In genomic region chr11:134941936-134942600, GRCh38 we compare ENCODE assay signal across 8 cellular contexts.
DNase-seq lines count a peak whose midpoint lies in the region; ATAC-seq, FAIRE-seq and TF ChIP-seq lines count a peak whose summit lies in the region.
"Not testable (repeated sequence)": the region's sequence is repeated elsewhere in the genome, so short reads cannot be mapped to it uniquely, and the experiment has no call there.

No MANE protein-coding gene starts in this region.

- FAIRE-seq in urothelium cell line (lab: Jason Lieb, UNC): peak; percentile 61

- H3K27me3 ChIP-seq in IMR-90 (ENCODE audit: control insufficient read depth, insufficient read depth, low read length); dorsolateral prefrontal cortex; lower lobe of right lung (ENCODE audit: low read depth): not testable (repeated sequence)

- H2AK9ac ChIP-seq in IMR-90 (replicated peaks; ENCODE audit: low read depth, low read length, poor library complexity): not testable (repeated sequence)

- H2BK20ac ChIP-seq in IMR-90 (ENCODE audit: low read depth, low read length): not testable (repeated sequence)

- not testable (repeated sequence) for TF ChIP-seq POLR2A in IMR-90 (IDR thresholded peaks at IDR 0.05; ENCODE audit: low read depth, low read length)

- not testable (repeated sequence) for H3K9ac ChIP-seq in IMR-90 (ENCODE audit: low read depth, low read length)

- not testable (repeated sequence) for H3K36me3 Mint-ChIP-seq in glutamatergic neuron (ENCODE audit: unreplicated experiment)

- peak overlapping the region; percentile 38 for H3K27ac Mint-ChIP-seq in glutamatergic neuron (ENCODE audit: unreplicated experiment)

- not testable (repeated sequence) for H3K4me3 Mint-ChIP-seq in glutamatergic neuron (ENCODE audit: unreplicated experiment)

- H3K27ac ChIP-seq in IMR-90 (ENCODE audit: insufficient read depth, low read length); dorsolateral prefrontal cortex; lower lobe of right lung: not testable (repeated sequence)

- not testable (repeated sequence) for H3K4me1 ChIP-seq in IMR-90 (ENCODE audit: control insufficient read depth, insufficient read depth, low read length); lower lobe of right lung

- POLR2A ChIA-PET in IMR-90 (lab: Charles Lee; ENCODE audit: unreplicated experiment): not testable (repeated sequence)

- not testable (repeated sequence) for H3K14ac ChIP-seq in IMR-90 (replicated peaks; ENCODE audit: low read depth, low read length)

- H3K4me3 ChIP-seq in IMR-90 (ENCODE audit: insufficient read depth, low read depth, low read length); dorsolateral prefrontal cortex; lower lobe of right lung; retinal pigment epithelial cell (ENCODE audit: low read length): not testable (repeated sequence)

- dilution Hi-C loops in IMR-90 (cut with HindIII; ENCODE audit: low sequenced_read_pairs, unreplicated experiment): not testable (repeated sequence)

- CTCF ChIA-PET in IMR-90 (lab: Yijun Ruan, JAX): not testable (repeated sequence)

- H3K4me1 Mint-ChIP-seq in glutamatergic neuron (ENCODE audit: low read depth, unreplicated experiment): peaks cover 21% of the 10 kb centered on the region

- DNase-seq in AG20443 (ENCODE audit: low spot score) (peak; percentile 31), IMR-90 (peak; percentile 7), dorsolateral prefrontal cortex (peak in 4 of 10 donors; percentile 23 to 62 (median 48)), glutamatergic neuron (peak; percentile 72), urothelium cell line (ENCODE audit: low spot score) (peak; percentile 13)
- DNase-seq in activated CD4-positive, alpha-beta T cell treated with anti-CD3 and anti-CD28 coated beads for 48 hours: peak; percentile 13
- not testable (repeated sequence) for DNase-seq in lower lobe of right lung; retinal pigment epithelial cell (ENCODE audit: low read depth)

- H3K56ac ChIP-seq in IMR-90 (ENCODE audit: extremely low read depth, insufficient read depth, low read length): not testable (repeated sequence)

- H3K18ac ChIP-seq in IMR-90 (ENCODE audit: low read depth, low read length): not testable (repeated sequence)

- H3K4me2 ChIP-seq in IMR-90 (ENCODE audit: low read depth, low read length): not testable (repeated sequence)

- not testable (repeated sequence) for H3K27me3 Mint-ChIP-seq in glutamatergic neuron (ENCODE audit: unreplicated experiment)

- H3K23ac ChIP-seq in IMR-90 (ENCODE audit: low read depth, low read length): not testable (repeated sequence)

- not testable (repeated sequence) for H3K79me1 ChIP-seq in IMR-90 (ENCODE audit: low read depth in 1 of 2, low read length in 2 of 2)

- H3K4ac ChIP-seq in IMR-90 (ENCODE audit: low read depth, low read length): not testable (repeated sequence)

- H3K9me3 Mint-ChIP-seq in glutamatergic neuron (ENCODE audit: unreplicated experiment): not testable (repeated sequence)

- H4K20me1 ChIP-seq in IMR-90 (ENCODE audit: insufficient read depth, low read length): not testable (repeated sequence)

- not testable (repeated sequence) for H2BK120ac ChIP-seq in IMR-90 (ENCODE audit: low read depth, low read length)

- not testable (repeated sequence) for BruUV-seq in IMR-90 (replicated peaks; lab: Mats Ljungman, UMichigan)

- H3K36me3 ChIP-seq in IMR-90 (ENCODE audit: control insufficient read depth, insufficient read depth, low read length); lower lobe of right lung: not testable (repeated sequence)

- TF ChIP-seq CTCF in IMR-90 (conservative IDR thresholded peaks at IDR 0.05; ENCODE audit: low read depth, low read length): peak; percentile 25; the same call in 1 of the 2 replicates
- TF ChIP-seq CTCF in dorsolateral prefrontal cortex (IDR thresholded peaks at IDR 0.05 in 54 of 56, conservative IDR thresholded peaks at IDR 0.05 in 2 of 56; ENCODE audit: low read depth in 1 of 56, partially characterized antibody in 56 of 56): peak in 51 of 56 donors; percentile 10 to 60 (median 39)
- peak; percentile 60 for TF ChIP-seq CTCF in glutamatergic neuron (IDR thresholded peaks at IDR 0.05; ENCODE audit: partially characterized antibody, unreplicated experiment)
- TF ChIP-seq CTCF in lower lobe of right lung (IDR thresholded peaks at IDR 0.05): peak; percentile 37
- TF ChIP-seq CTCF in retinal pigment epithelial cell (conservative IDR thresholded peaks at IDR 0.05; ENCODE audit: low read depth, low read length): peak; percentile 35

- not testable (repeated sequence) for H4K5ac ChIP-seq in IMR-90 (ENCODE audit: low read depth, low read length)

- in situ Hi-C loops in IMR-90 (cut with MboI; ENCODE audit: low sequenced_read_pairs): not testable (repeated sequence)

- not testable (repeated sequence) for H3K9me1 ChIP-seq in IMR-90 (ENCODE audit: insufficient read depth, low read length)

- not testable (repeated sequence) for H4K8ac ChIP-seq in IMR-90 (ENCODE audit: low read depth in 2 of 2, low read length in 2 of 2)

- intact Hi-C loops in IMR-90 (cut with micrococcal nuclease); dorsolateral prefrontal cortex (cut with DNase I); lower lobe of right lung (cut with DNase I): not testable (repeated sequence)

- not testable (repeated sequence) for TF ChIP-seq RAD21 in IMR-90 (IDR thresholded peaks at IDR 0.05; ENCODE audit: low read length)

- not testable (repeated sequence) for H2AFZ ChIP-seq in IMR-90 (replicated peaks; ENCODE audit: low read length, poor library complexity)

- WGBS in IMR-90 (ENCODE audit: extremely low coverage in 2 of 2, insufficient read length in 1 of 2), 2 experiments: 29% methylated on average over 4 of the region's 18 CpGs; no CpG with 5 or more reads in 1 of the 2 experiments

- H2BK15ac ChIP-seq in IMR-90 (ENCODE audit: low read depth, low read length): not testable (repeated sequence)

- ATAC-seq in IMR-90 (ENCODE audit: low read depth): peak; percentile 78
- ATAC-seq in lower lobe of right lung: peak; percentile 45 to 57

- H2BK5ac ChIP-seq in IMR-90 (ENCODE audit: low read depth, low read length, poor library complexity, severe bottlenecking): not testable (repeated sequence)

- H2AK5ac ChIP-seq in IMR-90 (ENCODE audit: low read depth, low read length): not testable (repeated sequence)

- H3K9me3 ChIP-seq in IMR-90 (ENCODE audit: control insufficient read depth, insufficient read depth, low read length); lower lobe of right lung: not testable (repeated sequence)

- not testable (repeated sequence) for H4K91ac ChIP-seq in IMR-90 (ENCODE audit: insufficient read depth, low read depth, low read length)
